Comparison of ENCODE assay signal across 7 cellular contexts in the genomic region with DNA sequence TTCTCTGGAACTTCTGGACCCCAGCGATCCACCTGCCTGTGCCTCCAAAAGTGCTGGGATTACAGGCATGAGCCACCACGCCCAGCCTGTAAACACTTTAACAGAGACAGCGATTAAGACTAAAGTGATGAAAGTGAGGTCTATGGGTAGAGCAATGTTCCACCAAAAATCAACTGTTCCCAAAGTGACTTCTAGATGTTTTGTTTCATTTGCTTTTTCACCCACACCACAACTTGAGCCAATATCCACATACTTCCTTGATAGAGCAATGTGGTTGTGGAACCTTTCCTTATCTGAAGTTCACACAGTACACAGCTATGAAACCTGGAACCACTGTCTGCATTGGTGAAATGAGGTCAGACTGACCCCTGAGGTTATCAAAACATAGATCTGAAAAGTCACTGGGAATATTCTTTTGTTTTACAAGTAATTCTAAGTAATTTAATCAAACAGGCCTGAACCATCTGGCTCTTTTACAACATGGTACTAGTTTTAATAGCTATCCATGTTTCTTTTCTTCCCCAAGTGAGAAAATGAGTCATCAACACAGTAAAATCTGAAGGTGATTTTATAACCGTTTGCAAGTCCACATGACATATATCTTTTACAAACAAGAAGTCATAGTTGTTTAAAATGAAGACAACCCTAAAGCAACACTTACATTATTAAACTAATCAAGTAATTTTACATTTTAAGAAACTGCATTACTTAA.
DNase-seq lines count a peak whose midpoint lies in the region; ATAC-seq and TF ChIP-seq lines count a peak whose summit lies in the region.

No MANE protein-coding gene starts in this region.

- TF ChIP-seq EP300 in upper lobe of left lung (IDR thresholded peaks at IDR 0.05): no peak

- 74 to 76% methylated on average over 4 of the region's 4 CpGs for WGBS in upper lobe of left lung, 2 donors

- no peaks in the 10 kb centered on the region for H3K9me3 Mint-ChIP-seq in activated naive CD4-positive, alpha-beta T cell treated with anti-CD3 and anti-CD28 coated beads, Interleukin-2, amount 10 ng/mL, durations not matched to agents 7 days and 5 days

- no peak overlapping the region for H3K4me3 ChIP-seq in kidney epithelial cell (ENCODE audit: low read depth, low read length)
- no peak overlapping the region for H3K4me3 ChIP-seq in upper lobe of left lung

- H3K4me3 Mint-ChIP-seq in activated naive CD4-positive, alpha-beta T cell treated with anti-CD3 and anti-CD28 coated beads, Interleukin-2, amount 10 ng/mL, durations not matched to agents 7 days and 5 days: no peak overlapping the region

- H3K36me3 Mint-ChIP-seq in activated naive CD4-positive, alpha-beta T cell treated with anti-CD3 and anti-CD28 coated beads, Interleukin-2, amount 10 ng/mL, durations not matched to agents 7 days and 5 days: no peaks in the 10 kb centered on the region

- peaks cover 0 to 11% (median 3%) of the 10 kb centered on the region in 4 donors for H3K4me1 ChIP-seq in upper lobe of left lung

- TF ChIP-seq CTCF in kidney epithelial cell (IDR thresholded peaks at IDR 0.05; ENCODE audit: insufficient read depth, low read length, poor library complexity, severe bottlenecking) (no peak), upper lobe of left lung (IDR thresholded peaks at IDR 0.05) (no peak)

- H3K27me3 Mint-ChIP-seq in activated naive CD4-positive, alpha-beta T cell treated with anti-CD3 and anti-CD28 coated beads, Interleukin-2, amount 10 ng/mL, durations not matched to agents 7 days and 5 days: no peaks in the 10 kb centered on the region

- CTCF ChIA-PET in activated naive CD4-positive, alpha-beta T cell treated with anti-CD3 and anti-CD28 coated beads, Interleukin-2, amount 10 ng/mL, durations not matched to agents 7 days and 5 days (lab: Charles Lee): no interaction called here

- no peak overlapping the region for H3K27ac Mint-ChIP-seq in activated naive CD4-positive, alpha-beta T cell treated with anti-CD3 and anti-CD28 coated beads, Interleukin-2, amount 10 ng/mL, durations not matched to agents 7 days and 5 days

- peak overlapping the region in 3 of 4 donors; percentile 6 to 21 (median 12) for H3K27ac ChIP-seq in upper lobe of left lung

- H3K36me3 ChIP-seq in kidney epithelial cell (ENCODE audit: control insufficient read depth, insufficient read depth, low read length) (no peaks in the 10 kb centered on the region), upper lobe of left lung (no peaks in the 10 kb centered on the region)

- ATAC-seq in upper lobe of left lung (ENCODE audit: low FRiP score in 2 of 2) (peak in 1 of 2 donors; percentile 63), HG02678 (IDR thresholded peaks at IDR 0.05; ENCODE audit: unreplicated experiment) (no peak)

- H3K4me1 Mint-ChIP-seq in activated naive CD4-positive, alpha-beta T cell treated with anti-CD3 and anti-CD28 coated beads, Interleukin-2, amount 10 ng/mL, durations not matched to agents 7 days and 5 days: no peaks in the 10 kb centered on the region

- H3K9me3 ChIP-seq in upper lobe of left lung: no peaks in the 10 kb centered on the region

- H3K27me3 ChIP-seq in kidney epithelial cell (ENCODE audit: control insufficient read depth, insufficient read depth, low read length) (no peaks in the 10 kb centered on the region), upper lobe of left lung (no peaks in the 10 kb centered on the region)

- DNase-seq in HS-27A (ENCODE audit: low read depth) (peak; percentile 39), astrocyte of the hippocampus (ENCODE audit: low read depth, low spot score) (peak; percentile 88), kidney epithelial cell (ENCODE audit: low read depth) (peak; percentile 56), upper lobe of left lung (no peak)
- no peak for DNase-seq in activated naive CD4-positive, alpha-beta T cell treated with anti-CD3 and anti-CD28 coated beads, Interleukin-2, amount 10 ng/mL, durations not matched to agents 7 days and 5 days
- DNase-seq in activated effector memory CD4-positive, alpha-beta T cell treated with Interleukin-2 at 50 U/mL for 16 hours: no peak

- TF ChIP-seq POLR2A in upper lobe of left lung (IDR thresholded peaks at IDR 0.05): no peak

Comparison
In these comparisons a context has a peak if more than half of its experiments do, and no peak if none do; other contexts are left out.
1. DNase-seq: peak in HS-27A (single experiment), astrocyte of the hippocampus (single experiment) and kidney epithelial cell (single experiment); none in upper lobe of left lung (0 of 2), activated naive CD4-positive, alpha-beta T cell treated with anti-CD3 and anti-CD28 coated beads, Interleukin-2, amount 10 ng/mL, durations not matched to agents 7 days and 5 days (single experiment) and activated effector memory CD4-positive, alpha-beta T cell treated with Interleukin-2 at 50 U/mL for 16 hours (single experiment).